Comparison of ENCODE assay signal across 8 cellular contexts in the genomic region with DNA sequence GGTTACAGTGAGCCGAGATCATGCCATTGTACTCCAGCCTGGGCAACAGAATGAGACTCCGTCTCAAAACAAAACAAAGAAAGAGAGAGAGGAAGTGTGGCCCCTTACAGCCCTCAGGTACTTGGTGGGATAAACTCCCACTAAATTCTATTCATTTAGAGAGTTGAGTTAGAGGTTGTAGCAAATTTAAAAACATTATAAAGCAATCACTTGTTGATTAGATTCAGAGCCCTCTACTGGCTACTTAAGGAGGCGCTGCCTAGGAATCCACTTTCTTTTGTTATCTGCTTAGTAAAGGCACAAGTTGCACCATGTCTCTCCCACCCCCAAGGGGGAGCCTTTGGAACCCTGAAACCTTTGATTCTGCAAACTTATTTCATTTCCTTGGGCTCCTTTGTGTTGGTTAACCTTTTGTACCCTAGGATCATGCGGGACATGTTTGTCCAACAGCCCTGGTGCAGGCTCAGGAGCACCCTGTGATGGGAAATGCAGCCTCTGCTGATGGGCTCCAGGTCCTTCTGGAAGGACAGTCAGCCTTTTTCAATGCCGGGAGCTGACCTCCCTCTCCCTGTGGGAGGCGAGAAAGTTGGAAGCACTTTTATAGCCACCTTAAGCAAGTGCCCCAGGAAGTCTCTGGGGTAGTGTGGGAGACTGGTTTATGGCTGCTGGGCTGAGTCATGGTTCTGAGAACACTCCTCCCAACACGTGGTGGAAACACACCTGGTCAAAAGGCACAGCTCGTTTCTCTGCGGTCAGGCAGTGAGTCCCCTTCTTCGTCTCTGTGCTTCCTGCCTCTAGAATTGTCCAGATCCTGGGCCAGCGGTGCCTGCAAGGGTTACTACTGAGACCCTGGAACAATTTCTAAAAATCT. TPM values are rescaled to one million over a fixed set of nuclear protein-coding genes. Genes with fewer than 3 reads are reported as not detected.
A peak's percentile ranks its signal among the peaks of the same experiment; 100 is the strongest.
DNase-seq lines count a peak whose midpoint lies in the region; ATAC-seq lines count a peak whose summit lies in the region.

No MANE protein-coding gene starts in this region.

- no peaks in the 10 kb centered on the region for H3K27me3 ChIP-seq in mucosa of rectum (ENCODE audit: control insufficient read depth in 2 of 2, insufficient read depth in 2 of 2, low read length in 2 of 2)

- ATAC-seq in Right ventricle myocardium superior (ENCODE audit: poor library complexity) (peak; percentile 51), HG02588 (IDR thresholded peaks at IDR 0.05; ENCODE audit: unreplicated experiment) (peak; percentile 98)

- intact Hi-C loops in Right ventricle myocardium superior (cut with DNase I) (no loop called here), cardiac septum (cut with DNase I) (no loop called here)

- H3K36me3 ChIP-seq in mucosa of rectum (ENCODE audit: control insufficient read depth in 2 of 2, insufficient read depth in 2 of 2, low read length in 2 of 2): no peaks in the 10 kb centered on the region

- H3K4me3 ChIP-seq in mucosa of rectum (ENCODE audit: low read length in 2 of 2): peak overlapping the region; percentile 31 to 67

- peak overlapping the region; percentile 88 to 95 for H3K27ac ChIP-seq in mucosa of rectum (ENCODE audit: low read depth in 2 of 2, low read length in 2 of 2)

- no peaks in the 10 kb centered on the region for H3K9me3 ChIP-seq in mucosa of rectum (ENCODE audit: control insufficient read depth in 2 of 2, low read length in 2 of 2)

- DNase-seq in Right ventricle myocardium superior: no peak
- no peak for DNase-seq in cardiac septum (ENCODE audit: low spot score)
- DNase-seq in MV-4-11 (lab: John Stamatoyannopoulos, UW): peak; percentile 62
- DNase-seq in activated CD4-positive, alpha-beta T cell treated with anti-CD3 and anti-CD28 coated beads for 24 hours (ENCODE audit: low read depth in 2 of 2): peak; percentile 50 to 54
- peak; percentile 57 for DNase-seq in dedifferentiated amniotic fluid mesenchymal stem cell (ENCODE audit: extremely low spot score)
- peak; percentile 76 for DNase-seq in stimulated activated naive CD4-positive, alpha-beta T cell treated with Interleukin-2 at 50 U/mL for 16 hours (lab: John Stamatoyannopoulos, UW)

- peak overlapping the region; percentile 53 to 74 for H3K9ac ChIP-seq in mucosa of rectum (ENCODE audit: low read depth in 1 of 2, low read length in 2 of 2)

- peaks cover 23 to 32% of the 10 kb centered on the region in 2 donors for H3K4me1 ChIP-seq in mucosa of rectum (ENCODE audit: control insufficient read depth in 2 of 2, insufficient read depth in 2 of 2, low read length in 2 of 2)

RNA-seq across cellular contexts. Expression of a gene that starts 2.3 kb away (rescaled TPM):
- total RNA-seq in Right ventricle myocardium superior (not detected), cardiac septum (not detected)

RNA-seq across cellular contexts. Expression of a gene that starts 42.4 kb away (rescaled TPM):
- total RNA-seq in Right ventricle myocardium superior (36.4 TPM), cardiac septum (30.0 TPM)

RNA-seq across cellular contexts. Expression of a gene that starts 55.9 kb away (rescaled TPM):
- total RNA-seq in Right ventricle myocardium superior: 168 TPM
- 315 TPM for total RNA-seq in cardiac septum

Comparison
In these comparisons a context has a peak if more than half of its experiments do, and no peak if none do; other contexts are left out.
1. DNase-seq: peak in MV-4-11 (single experiment), activated CD4-positive, alpha-beta T cell treated with anti-CD3 and anti-CD28 coated beads for 24 hours (2 of 2), dedifferentiated amniotic fluid mesenchymal stem cell (single experiment) and stimulated activated naive CD4-positive, alpha-beta T cell treated with Interleukin-2 at 50 U/mL for 16 hours (single experiment); none in Right ventricle myocardium superior (single experiment) and cardiac septum (single experiment).